Comparison of ENCODE assay signal across 8 cellular contexts in genomic region chr20:63272105-63273078, GRCh38. TPM values are rescaled to one million over a fixed set of nuclear protein-coding genes. Genes with fewer than 3 reads are reported as not detected.
DNase-seq lines count a peak whose midpoint lies in the region; ATAC-seq and TF ChIP-seq lines count a peak whose summit lies in the region.

Gene ARFGAP1 (plus strand): TSS chr20:63272813. CDS start chr20:63275581, 2,768 bp downstream.

- no peak for TF ChIP-seq CTCF in GM12865 (IDR thresholded peaks at IDR 0.05; ENCODE audit: insufficient read depth, low read depth, low read length, missing control alignments)
- TF ChIP-seq CTCF in psoas muscle (IDR thresholded peaks at IDR 0.05) = no peak

- H3K27me3 Mint-ChIP-seq in T-helper 1 cell treated with Interleukin-12 subunit alpha and Interleukin-12 subunit beta and Interleukin-4 antibody, amounts not matched to agents 30 μg/mL and 1 μg/mL, for 36 hours (ENCODE audit: low read depth) = peaks cover 4% of the 10 kb centered on the region

- peaks cover 21% of the 10 kb centered on the region for H3K4me1 Mint-ChIP-seq in T-helper 1 cell treated with Interleukin-12 subunit alpha and Interleukin-12 subunit beta and Interleukin-4 antibody, amounts not matched to agents 30 μg/mL and 1 μg/mL, for 36 hours (ENCODE audit: low read depth)

- H3K27ac Mint-ChIP-seq in T-helper 1 cell treated with Interleukin-12 subunit alpha and Interleukin-12 subunit beta and Interleukin-4 antibody, amounts not matched to agents 30 μg/mL and 1 μg/mL, for 36 hours = peak within 1 kb of the TSS; percentile 86

- H3K9me3 Mint-ChIP-seq in T-helper 1 cell treated with Interleukin-12 subunit alpha and Interleukin-12 subunit beta and Interleukin-4 antibody, amounts not matched to agents 30 μg/mL and 1 μg/mL, for 36 hours = no peaks in the 10 kb centered on the region

- H3K27ac ChIP-seq in psoas muscle (peak within 1 kb of the TSS; percentile 60), urinary bladder (ENCODE audit: low read depth) (peak within 1 kb of the TSS; percentile 40)

- peaks cover 0 to 25% (median 2%) of the 10 kb centered on the region in 3 donors for H3K27me3 ChIP-seq in psoas muscle (ENCODE audit: insufficient read depth in 3 of 3, low read length in 2 of 3)

- peak within 1 kb of the TSS; percentile 92 for H3K4me3 Mint-ChIP-seq in T-helper 1 cell treated with Interleukin-12 subunit alpha and Interleukin-12 subunit beta and Interleukin-4 antibody, amounts not matched to agents 30 μg/mL and 1 μg/mL, for 36 hours

- H3K4me3 ChIP-seq in GM12865 (ENCODE audit: low read depth, low read length) (peak within 1 kb of the TSS; percentile 94), psoas muscle (peak within 1 kb of the TSS; percentile 86), urinary bladder (ENCODE audit: low read depth, low read length) (peak within 1 kb of the TSS; percentile 98)

- WGBS in psoas muscle, 3 donors = 1 to 4% (median 2%) methylated on average over 53 to 98 of the region's 98 CpGs
- WGBS in urinary bladder = 1% methylated on average over 98 of the region's 98 CpGs

- intact Hi-C loops in left ventricle myocardium superior (cut with micrococcal nuclease) (no loop called here), psoas muscle (cut with DNase I) (loop anchor here in 1 of 2 donors (5.0 kb wide), 1 partner anchor 60 kb away; no protein-coding TSS in a partner anchor)

- peak; percentile 92 for DNase-seq in GM12865 (ENCODE audit: low read depth)
- peak; percentile 95 for DNase-seq in NCI-H146 (lab: John Stamatoyannopoulos, UW)
- peak; percentile 89 for DNase-seq in amniotic stem cell (lab: John Stamatoyannopoulos, UW)
- DNase-seq in left ventricle myocardium superior = peak; percentile 97
- DNase-seq in psoas muscle = peak; percentile 93 to 96

- H3K36me3 ChIP-seq in psoas muscle (ENCODE audit: insufficient read depth in 1 of 2, low read depth in 1 of 2) (peaks cover 6 to 19% of the 10 kb centered on the region in 2 donors), urinary bladder (ENCODE audit: insufficient read depth) (no peaks in the 10 kb centered on the region)

- H3K4me1 ChIP-seq in psoas muscle (peaks cover 20% of the 10 kb centered on the region), urinary bladder (ENCODE audit: insufficient read depth) (no peaks in the 10 kb centered on the region)

- H3K9me3 ChIP-seq in psoas muscle = no peaks in the 10 kb centered on the region

- H3K36me3 Mint-ChIP-seq in T-helper 1 cell treated with Interleukin-12 subunit alpha and Interleukin-12 subunit beta and Interleukin-4 antibody, amounts not matched to agents 30 μg/mL and 1 μg/mL, for 36 hours (ENCODE audit: low read depth) = peaks cover 5% of the 10 kb centered on the region

- ATAC-seq in HG02798 (IDR thresholded peaks at IDR 0.05; ENCODE audit: poor library complexity, unreplicated experiment) (peak; percentile 92), left ventricle myocardium superior (peak; percentile 98), psoas muscle (peak; percentile 96 to 100 (median 98))

RNA-seq across cellular contexts. Expression of gene ARFGAP1, which starts in this region (rescaled TPM):
- total RNA-seq in left ventricle myocardium superior = 30.9 TPM
- 10 to 100 TPM; 19.9 to 42.2 (median 25.5) TPM for total RNA-seq in psoas muscle
- polyA plus RNA-seq in psoas muscle = 10 to 100 TPM; 22.3 to 42.0 (median 30.4) TPM
- total RNA-seq in urinary bladder = 53.1 TPM
- polyA plus RNA-seq in urinary bladder = 56.3 TPM

Comparison
In these comparisons a context has a peak if more than half of its experiments do, and no peak if none do; other contexts are left out.
1. Peak in every context shown above with its lines: DNase-seq, ATAC-seq, H3K4me3 ChIP-seq and H3K27ac ChIP-seq.